Comparison of ENCODE assay signal across 9 cellular contexts in the genomic region with DNA sequence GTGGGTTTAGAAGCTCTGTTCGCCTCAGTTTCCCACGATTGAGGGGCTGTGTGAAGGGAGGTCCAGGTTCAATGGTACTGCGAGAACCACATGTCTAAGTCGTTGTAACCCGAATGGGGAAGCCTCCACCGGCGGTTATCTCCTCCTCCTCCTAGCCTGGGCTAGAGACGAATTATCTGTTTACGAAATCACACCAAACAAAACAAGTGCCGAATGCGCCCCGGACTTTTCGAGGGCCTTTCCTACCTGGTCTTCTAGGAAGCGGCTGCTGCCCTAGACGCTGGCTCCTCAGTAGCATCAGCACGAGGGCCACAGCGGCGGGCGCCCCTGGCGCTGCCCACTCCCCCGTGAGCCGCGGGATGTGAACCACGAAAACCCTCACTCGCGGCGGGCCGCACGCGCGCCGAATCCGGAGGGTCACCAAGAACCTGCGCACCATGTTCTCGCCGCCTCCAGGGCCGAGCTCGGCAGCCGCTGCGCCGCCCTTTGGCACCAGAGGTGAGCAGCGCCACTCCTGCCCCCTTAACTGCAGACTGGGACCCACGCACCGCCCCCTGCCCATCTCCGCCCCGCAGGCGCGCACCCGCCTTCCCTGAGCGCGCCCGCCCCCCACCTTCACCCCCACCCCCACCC. TPM values are rescaled to one million over a fixed set of nuclear protein-coding genes. Genes with fewer than 3 reads are reported as not detected.
DNase-seq lines count a peak whose midpoint lies in the region; ATAC-seq and TF ChIP-seq lines count a peak whose summit lies in the region.
"Had no signal": no experiment of that assay in that cellular context is flagged by ENCODE, and none has a peak within 500 bp of the region (broad histone marks: within the 10 kb centered on the region; RNA-seq: fewer than 3 reads in every experiment).

A gene (minus strand): TSS at position 500 of the 633 bp plus-strand sequence.

- peak within 1 kb of the TSS; percentile 95 for H3K27ac Mint-ChIP-seq in activated CD4-positive, alpha-beta T cell treated with anti-CD3 and anti-CD28 coated beads, Interleukin-2, amount 10 ng/mL, durations not matched to agents 24 days and 14 days
- peak within 1 kb of the TSS; percentile 91 to 95 for H3K27ac Mint-ChIP-seq in natural killer cell

- peak; percentile 49 for DNase-seq in NCI-H2171 treated with DMSO at 0.1 percent for 48 hours (lab: John Stamatoyannopoulos, UW)
- DNase-seq in NCI-H2171 (lab: John Stamatoyannopoulos, UW) = no peak
- peak; percentile 60 for DNase-seq in NCI-H2196 (lab: John Stamatoyannopoulos, UW; ENCODE audit: unreplicated experiment)
- peak; percentile 88 for DNase-seq in activated CD4-positive, alpha-beta T cell treated with anti-CD3 and anti-CD28 coated beads, Interleukin-2, amount 10 ng/mL, durations not matched to agents 24 days and 14 days
- peak; percentile 36 for DNase-seq in natural killer cell
- DNase-seq in NOMO-1 treated with dmso at 0.1 percent for 144 hours (lab: John Stamatoyannopoulos, UW; ENCODE audit: unreplicated experiment) = no peak

- H3K4me1 ChIP-seq in esophagus (ENCODE audit: control insufficient read depth in 2 of 2, insufficient read depth in 2 of 2, low read length in 1 of 2) = peaks cover 0 to 3% of the 10 kb centered on the region in 2 donors

- H3K27ac ChIP-seq in esophagus (ENCODE audit: low read depth in 2 of 2, low read length in 1 of 2) = peak within 1 kb of the TSS; percentile 84 to 92

- no peak for TF ChIP-seq CTCF in natural killer cell (IDR thresholded peaks at IDR 0.05)

- peaks cover 10% of the 10 kb centered on the region for H3K9me3 Mint-ChIP-seq in activated CD4-positive, alpha-beta T cell treated with anti-CD3 and anti-CD28 coated beads, Interleukin-2, amount 10 ng/mL, durations not matched to agents 24 days and 14 days
- H3K9me3 Mint-ChIP-seq in natural killer cell = no peaks in the 10 kb centered on the region

- H3K4me3 ChIP-seq in esophagus (ENCODE audit: low read depth in 1 of 2, low read length in 2 of 2) = peak within 1 kb of the TSS; percentile 86 to 88

- peaks cover 55% of the 10 kb centered on the region for H3K27me3 Mint-ChIP-seq in activated CD4-positive, alpha-beta T cell treated with anti-CD3 and anti-CD28 coated beads, Interleukin-2, amount 10 ng/mL, durations not matched to agents 24 days and 14 days
- peaks cover 13 to 18% of the 10 kb centered on the region in 2 donors for H3K27me3 Mint-ChIP-seq in natural killer cell (ENCODE audit: low read depth in 2 of 2)

- H3K4me3 Mint-ChIP-seq in activated CD4-positive, alpha-beta T cell treated with anti-CD3 and anti-CD28 coated beads, Interleukin-2, amount 10 ng/mL, durations not matched to agents 24 days and 14 days = peak within 1 kb of the TSS; percentile 88
- H3K4me3 Mint-ChIP-seq in natural killer cell = peak within 1 kb of the TSS; percentile 100

- intact Hi-C loops in activated CD4-positive, alpha-beta T cell treated with anti-CD3 and anti-CD28 coated beads, Interleukin-2, amount 10 ng/mL, durations not matched to agents 24 days and 14 days (cut with micrococcal nuclease) = loop anchor here (2.0 kb wide), 1 partner anchor 19 kb away; no protein-coding TSS in a partner anchor
- intact Hi-C loops in natural killer cell (cut with micrococcal nuclease) = no loop called here

- peaks cover 0 to 9% of the 10 kb centered on the region in 2 donors for H3K9me3 ChIP-seq in esophagus (ENCODE audit: control insufficient read depth in 2 of 2, insufficient read depth in 1 of 2, low read depth in 1 of 2, low read length in 1 of 2)

- 5 to 9% methylated on average over 41 to 52 of the region's 52 CpGs for WGBS in esophagus, 2 donors

- peaks cover 3 to 7% of the 10 kb centered on the region in 2 donors for H3K27me3 ChIP-seq in esophagus (ENCODE audit: control insufficient read depth in 1 of 2, insufficient read depth in 2 of 2, low read length in 2 of 2)

- H3K36me3 Mint-ChIP-seq in activated CD4-positive, alpha-beta T cell treated with anti-CD3 and anti-CD28 coated beads, Interleukin-2, amount 10 ng/mL, durations not matched to agents 24 days and 14 days (ENCODE audit: low read depth) = peaks cover 8% of the 10 kb centered on the region
- no peaks in the 10 kb centered on the region for H3K36me3 Mint-ChIP-seq in natural killer cell

- no peaks in the 10 kb centered on the region for H3K36me3 ChIP-seq in esophagus (ENCODE audit: control insufficient read depth in 2 of 2, insufficient read depth in 2 of 2, low read length in 1 of 2)

- H3K4me1 Mint-ChIP-seq in activated CD4-positive, alpha-beta T cell treated with anti-CD3 and anti-CD28 coated beads, Interleukin-2, amount 10 ng/mL, durations not matched to agents 24 days and 14 days = peaks cover 34% of the 10 kb centered on the region
- H3K4me1 Mint-ChIP-seq in natural killer cell = peaks cover 22 to 42% of the 10 kb centered on the region in 2 donors

- peak; percentile 36 for ATAC-seq in HG02623 (IDR thresholded peaks at IDR 0.05; ENCODE audit: unreplicated experiment)
- peak; percentile 38 to 50 (median 47) for ATAC-seq in natural killer cell

RNA-seq across cellular contexts. Expression of the gene that starts here (rescaled TPM):
- total RNA-seq in activated CD4-positive, alpha-beta T cell treated with anti-CD3 and anti-CD28 coated beads, Interleukin-2, amount 10 ng/mL, durations not matched to agents 24 days and 14 days = 2.5 and 3.7 TPM in 2 replicates
- 10 to 100 TPM in 1 of 2 donors, 1 to 10 TPM in 1; 6.1 to 11.3 TPM for polyA plus RNA-seq in esophagus
- 1 to 10 TPM; 3.5 to 7.7 (median 3.8) TPM for total RNA-seq in natural killer cell
- total RNA-seq: Daoy had no signal

Comparison
In these comparisons a context has a peak if more than half of its experiments do, and no peak if none do; other contexts are left out.
1. DNase-seq: peak in NCI-H2171 treated with DMSO at 0.1 percent for 48 hours (single experiment), NCI-H2196 (single experiment), activated CD4-positive, alpha-beta T cell treated with anti-CD3 and anti-CD28 coated beads, Interleukin-2, amount 10 ng/mL, durations not matched to agents 24 days and 14 days (single experiment) and natural killer cell (single experiment); none in NCI-H2171 (single experiment) and NOMO-1 treated with dmso at 0.1 percent for 144 hours (single experiment).